In genomic region chr22:32335471-32335870, GRCh38 we compare ENCODE assay signal across 24 cellular contexts. TPM values are rescaled to one million over a fixed set of nuclear protein-coding genes. Genes with fewer than 3 reads are reported as not detected.
DNase-seq lines count a peak whose midpoint lies in the region; ATAC-seq, FAIRE-seq and TF ChIP-seq lines count a peak whose summit lies in the region.
"Had no signal": no experiment of that assay in that cellular context is flagged by ENCODE, and none has a peak within 500 bp of the region (broad histone marks: within the 10 kb centered on the region; RNA-seq: fewer than 3 reads in every experiment).

No MANE protein-coding gene starts in this region.

- POLR2A ChIA-PET in HepG2 (lab: Yijun Ruan, JAX), result no interaction called here

- no peak for TF ChIP-seq EP300 in HepG2 (IDR thresholded peaks at IDR 0.05; ENCODE audit: low read depth in 2 of 2, low read length in 2 of 2)
- TF ChIP-seq EP300 in HepG2 (CRISPR knock-in tag; IDR thresholded peaks at IDR 0.05; ENCODE audit: borderline replicate concordance), result no peak

- intact Hi-C loops in left ventricle myocardium inferior (cut with micrococcal nuclease), result no loop called here
- intact Hi-C loops in HepG2 (cut with micrococcal nuclease; ENCODE audit: unreplicated experiment), result no loop called here
- intact Hi-C loops in posterior vena cava (cut with DNase I), result no loop called here

- CTCF ChIA-PET in HepG2 (lab: Yijun Ruan, JAX; ENCODE audit: low intra/inter-chr PET ratio, low total read pairs), result no interaction called here

- H3K27ac ChIP-seq in right atrium auricular region (no peak overlapping the region), left ventricle myocardium inferior (replicated peaks) (no peak overlapping the region), HepG2 (ENCODE audit: extremely low read length, insufficient read depth, low read length) (no peak overlapping the region)
- H3K27ac ChIP-seq: GM23248 had no signal

- no peak overlapping the region for H3K4me3 ChIP-seq in right atrium auricular region
- H3K4me3 ChIP-seq in left ventricle myocardium inferior, result no peak overlapping the region
- no peak overlapping the region for H3K4me3 ChIP-seq in HepG2 (replicated peaks in 1 of 3; ENCODE audit: insufficient read depth in 1 of 3, low read depth in 2 of 3, low read length in 3 of 3)
- H3K4me3 ChIP-seq: GM23248 had no signal

- peak; percentile 42 for DNase-seq in right atrium auricular region (ENCODE audit: low spot score)
- DNase-seq in left ventricle myocardium inferior, result no peak
- no peak for DNase-seq in HepG2 (ENCODE audit: low spot score)
- peak; percentile 65 for DNase-seq in posterior vena cava (ENCODE audit: low spot score)
- no peak for DNase-seq in NCI-H146 (lab: John Stamatoyannopoulos, UW)
- no peak for DNase-seq in T-helper 1 cell
- DNase-seq: AML-193, C1 segment of cervical spinal cord, GM23248, Karpas-422, NCI-H1417, NCI-H1930, SIG-M5 had no signal

- no peak overlapping the region for H3K9ac ChIP-seq in HepG2 (ENCODE audit: insufficient read depth, low read depth, low read length)
- H3K9ac ChIP-seq: GM23248 had no signal

- BruUV-seq in HepG2 (replicated peaks; lab: Mats Ljungman, UMichigan), result no TSS peak

- no peak overlapping the region for H2AFZ ChIP-seq in HepG2 (ENCODE audit: low read length)
- H2AFZ ChIP-seq: GM23248 had no signal

- H3K4me1 ChIP-seq in right atrium auricular region (no peaks in the 10 kb centered on the region), left ventricle myocardium inferior (peaks cover 4% of the 10 kb centered on the region), HepG2 (ENCODE audit: insufficient read depth, low read length) (no peaks in the 10 kb centered on the region)

- H3K4me2 ChIP-seq in HepG2 (ENCODE audit: low read depth, low read length), result no peak overlapping the region

- ATAC-seq in HepG2 (no peak), HG03095 (IDR thresholded peaks at IDR 0.05; ENCODE audit: unreplicated experiment) (no peak), HG03039 (IDR thresholded peaks at IDR 0.05; ENCODE audit: unreplicated experiment) (no peak)
- ATAC-seq: CD8-positive, alpha-beta T cell; HCT116; Panc1 had no signal

- H3K36me3 ChIP-seq in right atrium auricular region, result no peaks in the 10 kb centered on the region
- no peaks in the 10 kb centered on the region for H3K36me3 ChIP-seq in left ventricle myocardium inferior
- no peaks in the 10 kb centered on the region for H3K36me3 ChIP-seq in HepG2 (replicated peaks in 1 of 2; ENCODE audit: control insufficient read depth in 1 of 2, insufficient read depth in 2 of 2, low read length in 2 of 2)

- TF ChIP-seq CTCF in right atrium auricular region (IDR thresholded peaks at IDR 0.05) (no peak), left ventricle myocardium inferior (IDR thresholded peaks at IDR 0.05; ENCODE audit: borderline replicate concordance) (no peak), HepG2 (CRISPR knock-in tag; IDR thresholded peaks at IDR 0.05) (no peak)

- H4K20me1 ChIP-seq in HepG2 (ENCODE audit: insufficient read depth, low read length), result no peaks in the 10 kb centered on the region

- no peaks in the 10 kb centered on the region for H3K9me3 ChIP-seq in right atrium auricular region
- H3K9me3 ChIP-seq in left ventricle myocardium inferior (replicated peaks), result no peaks in the 10 kb centered on the region
- no peaks in the 10 kb centered on the region for H3K9me3 ChIP-seq in HepG2 (ENCODE audit: low read length)

- no peak for TF ChIP-seq POLR2A in HepG2 (IDR thresholded peaks at IDR 0.05; ENCODE audit: insufficient read depth in 1 of 2, low read depth in 2 of 2, low read length in 2 of 2)

- in situ Hi-C loops in HepG2 (cut with HindIII; ENCODE audit: extremely low pct_ligation_motif_present, low pct_unique_long_range_greater_than_20kb), result no loop called here

- H3K79me2 ChIP-seq in HepG2 (ENCODE audit: insufficient read depth, low read length), result no peaks in the 10 kb centered on the region

- no peak for TF ChIP-seq RAD21 in HepG2 (CRISPR knock-in tag; IDR thresholded peaks at IDR 0.05)

- FAIRE-seq in HepG2 (lab: Jason Lieb, UNC), result no peak
- FAIRE-seq: GM12891 had no signal

- 46% methylated on average over 5 of the region's 10 CpGs for WGBS in HepG2 (ENCODE audit: low lambda C conversion rate)

- no peaks in the 10 kb centered on the region for H3K27me3 ChIP-seq in right atrium auricular region
- H3K27me3 ChIP-seq in left ventricle myocardium inferior (ENCODE audit: low read depth), result peaks cover 18% of the 10 kb centered on the region
- H3K27me3 ChIP-seq in HepG2 (ENCODE audit: control insufficient read depth in 1 of 2, insufficient read depth in 2 of 2, low read length in 2 of 2), result peaks cover 6 to 16% of the 10 kb centered on the region in 2 experiments; a peak in 3 of 5 replicates

TF ChIP-seq in HepG2, 621 proteins besides CTCF, POLR2A, EP300 and RAD21:
- TF ChIP-seq HNRNPH1 (optimal IDR thresholded peaks at IDR 0.05; ENCODE audit: low read depth, low read length) (no peak), ZMYM3 (CRISPR knock-in tag; IDR thresholded peaks at IDR 0.05) (0 out of 2 replicates have a peak, but pooled peaks have one; percentile 26), ZSCAN21 (CRISPR knock-in tag; IDR thresholded peaks at IDR 0.05; ENCODE audit: borderline replicate concordance) (no peak), ZNF768 (CRISPR knock-in tag; IDR thresholded peaks at IDR 0.05) (peak; percentile 96), ZNF280D (CRISPR knock-in tag; IDR thresholded peaks at IDR 0.05) (no peak)

RNA-seq across cellular contexts. Expression of gene RFPL3, which starts 22.2 kb away (rescaled TPM):
- total RNA-seq in right atrium auricular region, result not detected
- not detected for total RNA-seq in left ventricle myocardium inferior
- not detected in 2 replicates for total RNA-seq in HepG2 (2016; rRNA removed; fragmentation: Illumina TruSeq; extraction: Trizol)
- not detected in 2 replicates for total RNA-seq in HepG2 (2016; cell fraction: cytosol; rRNA removed; fragmentation: Illumina TruSeq; extraction: Trizol; ENCODE audit: low read depth)
- not detected in 2 replicates for total RNA-seq in HepG2 (2016; cell fraction: insoluble cytoplasmic fraction; rRNA removed; fragmentation: Illumina TruSeq; extraction: Trizol)
- not detected in 2 replicates for total RNA-seq in HepG2 (2016; cell fraction: membrane; rRNA removed; fragmentation: Illumina TruSeq; extraction: Trizol)
- total RNA-seq in HepG2 (2016; cell fraction: nucleus; rRNA removed; fragmentation: Illumina TruSeq; extraction: Trizol), result not detected in 2 replicates
- not detected in 2 replicates for polyA plus RNA-seq in HepG2 (2011; rRNA removed)
- not detected in 2 replicates for polyA plus RNA-seq in HepG2 (2011; cell fraction: cytosol; rRNA removed)
- not detected in 2 replicates for polyA plus RNA-seq in HepG2 (2011; cell fraction: nucleus; rRNA removed)
- polyA plus RNA-seq in HepG2 (2012), result not detected in 2 replicates
- not detected in 2 replicates for polyA plus RNA-seq in HepG2 (2016; cell fraction: cytosol; fragmentation: Illumina TruSeq; extraction: Trizol; ENCODE audit: low read depth)
- polyA plus RNA-seq in HepG2 (2016; cell fraction: insoluble cytoplasmic fraction; fragmentation: Illumina TruSeq; extraction: Trizol; ENCODE audit: low read depth), result not detected in 2 replicates
- polyA plus RNA-seq in HepG2 (2016; cell fraction: membrane; fragmentation: Illumina TruSeq; extraction: Trizol; ENCODE audit: low read depth), result not detected in 2 replicates
- not detected in 2 replicates for polyA plus RNA-seq in HepG2 (2016; cell fraction: nucleus; fragmentation: Illumina TruSeq; extraction: Trizol; ENCODE audit: insufficient read depth, low read depth)
- not detected in 2 replicates for polyA minus RNA-seq in HepG2 (2011; rRNA and poly(A)+ RNA removed; ENCODE audit: low replicate concordance)
- not detected in 2 replicates for polyA minus RNA-seq in HepG2 (2011; cell fraction: cytosol; rRNA and poly(A)+ RNA removed)
- not detected in 2 replicates for polyA minus RNA-seq in HepG2 (2011; cell fraction: nucleus; rRNA and poly(A)+ RNA removed)
- not detected for total RNA-seq in posterior vena cava
- total RNA-seq: A172; CD8-positive, alpha-beta T cell; G401; GM23248; M059J; NCI-H460 had no signal
- polyA plus RNA-seq: AG04450, GM23248 had no signal

Comparison
In these comparisons a context has a peak if more than half of its experiments do, and no peak if none do; other contexts are left out.
1. DNase-seq: peak in right atrium auricular region (single experiment) and posterior vena cava (single experiment); none in left ventricle myocardium inferior (single experiment), HepG2 (single experiment), NCI-H146 (single experiment) and T-helper 1 cell (0 of 5).